39 cellular contexts compared by ENCODE assay signal in the genomic region with DNA sequence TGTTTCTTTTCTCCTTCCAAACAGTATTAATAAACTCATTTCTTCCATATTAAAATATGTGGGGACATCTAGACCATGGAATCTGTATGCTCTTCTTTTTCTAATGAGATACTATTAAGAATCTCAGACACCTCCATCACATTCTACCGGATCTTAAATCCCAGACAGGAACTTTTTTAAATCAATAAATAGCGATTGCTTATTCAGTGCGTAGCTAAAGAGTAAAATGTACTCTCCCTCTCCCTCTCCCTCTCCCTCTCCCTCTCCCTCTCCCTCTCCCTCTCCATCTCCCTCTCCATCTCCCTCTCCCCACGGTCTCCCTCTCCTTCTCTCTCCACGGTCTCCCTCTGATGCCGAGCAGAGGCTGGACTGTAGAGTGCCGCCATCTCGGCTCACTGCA.
"Had no signal": no experiment of that assay in that cellular context is flagged by ENCODE, and none has a peak within 500 bp of the region (broad histone marks: within the 10 kb centered on the region; RNA-seq: fewer than 3 reads in every experiment).

No MANE protein-coding gene starts in this region.

- H3K27ac ChIP-seq: adrenal gland, ascending aorta, body of pancreas, brain microvascular endothelial cell, breast epithelium, cardiac muscle cell had no signal

- H3K27me3 ChIP-seq: adrenal gland, ascending aorta, body of pancreas, brain microvascular endothelial cell, breast epithelium, cardiac muscle cell had no signal

- ATAC-seq: activated naive CD4-positive, alpha-beta T cell treated with anti-CD3 and anti-CD28 coated beads, Interleukin-2, amount 50 U/mL, for 72 hours; activated naive CD8-positive, alpha-beta T cell treated with anti-CD3 and anti-CD28 coated beads, Interleukin-2, amount 50 U/mL, for 24 hours; activated T-cell treated with anti-CD3 and anti-CD28 coated beads, Interleukin-2, amount 50 U/mL, for 4 hours; activated T-cell treated with anti-CD3 and anti-CD28 coated beads, Interleukin-2, amount 50 U/mL, for 72 hours; activated T-helper 17 cell treated with anti-CD3 and anti-CD28 coated beads, Interleukin-2, amount 50 U/mL, for 72 hours; body of pancreas had no signal

- H3K9me3 ChIP-seq: adrenal gland, ascending aorta, body of pancreas, breast epithelium had no signal

- H3K9me3 Mint-ChIP-seq: activated naive CD4-positive, alpha-beta T cell treated with anti-CD3 and anti-CD28 coated beads for 36 hours; activated naive CD4-positive, alpha-beta T cell treated with anti-CD3 and anti-CD28 coated beads, Interleukin-2, amount 10 ng/mL, durations not matched to agents 7 days and 5 days; activated naive CD4-positive, alpha-beta T cell treated with anti-CD3 and anti-CD28 coated beads, Interleukin-2, amount 50 U/mL, for 24 hours; activated naive CD4-positive, alpha-beta T cell treated with anti-CD3 and anti-CD28 coated beads, Interleukin-2, amount 50 U/mL, for 72 hours; activated naive CD8-positive, alpha-beta T cell treated with anti-CD3 and anti-CD28 coated beads for 36 hours; activated naive CD8-positive, alpha-beta T cell treated with anti-CD3 and anti-CD28 coated beads, Interleukin-2, amount 10 ng/mL, durations not matched to agents 7 days and 5 days; activated naive CD8-positive, alpha-beta T cell treated with anti-CD3 and anti-CD28 coated beads, Interleukin-2, amount 50 U/mL, for 24 hours; activated T-cell treated with anti-CD3 and anti-CD28 coated beads, Interleukin-2, amount 50 U/mL, for 24 hours; activated T-cell treated with anti-CD3 and anti-CD28 coated beads, Interleukin-2, amount 50 U/mL, for 4 hours; activated T-cell treated with anti-CD3 and anti-CD28 coated beads, Interleukin-2, amount 50 U/mL, for 72 hours; activated T-helper 1 cell treated with anti-CD3 and anti-CD28 coated beads, Interleukin-12 subunit alpha, Interleukin-12 subunit beta, Interleukin-2, Interleukin-4 antibody, amounts not matched to agents 30 ng/mL and 10 ng/mL and 1 ng/mL, durations not matched to agents 14 hours and 24 hours and 36 hours; activated T-helper 17 cell treated with anti-CD3 and anti-CD28 coated beads, Interleukin-2, amount 50 U/mL, for 72 hours; activated T-helper 2 cell treated with anti-CD3 and anti-CD28 coated beads, Interferon-gamma antibody, Interleukin-2, Interleukin-4, amounts not matched to agents 10 μg/mL and 5 μg/mL and 100 μg/mL, durations not matched to agents 14 hours and 24 hours and 36 hours; brain had no signal

- H3K27me3 Mint-ChIP-seq: activated naive CD4-positive, alpha-beta T cell treated with anti-CD3 and anti-CD28 coated beads, Interleukin-2, amount 10 ng/mL, durations not matched to agents 7 days and 5 days; activated naive CD4-positive, alpha-beta T cell treated with anti-CD3 and anti-CD28 coated beads, Interleukin-2, amount 50 U/mL, for 24 hours; activated naive CD8-positive, alpha-beta T cell treated with anti-CD3 and anti-CD28 coated beads for 36 hours; activated naive CD8-positive, alpha-beta T cell treated with anti-CD3 and anti-CD28 coated beads, Interleukin-2, amount 10 ng/mL, durations not matched to agents 7 days and 5 days; activated naive CD8-positive, alpha-beta T cell treated with anti-CD3 and anti-CD28 coated beads, Interleukin-2, amount 50 U/mL, for 24 hours; activated T-cell treated with anti-CD3 and anti-CD28 coated beads, Interleukin-2, amount 50 U/mL, for 24 hours had no signal

- H3K36me3 Mint-ChIP-seq: activated naive CD4-positive, alpha-beta T cell treated with anti-CD3 and anti-CD28 coated beads, Interleukin-2, amount 10 ng/mL, durations not matched to agents 7 days and 5 days; activated naive CD4-positive, alpha-beta T cell treated with anti-CD3 and anti-CD28 coated beads, Interleukin-2, amount 50 U/mL, for 24 hours; activated naive CD4-positive, alpha-beta T cell treated with anti-CD3 and anti-CD28 coated beads, Interleukin-2, amount 50 U/mL, for 72 hours; activated naive CD8-positive, alpha-beta T cell; activated naive CD8-positive, alpha-beta T cell treated with anti-CD3 and anti-CD28 coated beads for 36 hours; activated naive CD8-positive, alpha-beta T cell treated with anti-CD3 and anti-CD28 coated beads, Interleukin-2, amount 10 ng/mL, durations not matched to agents 7 days and 5 days; brain had no signal

- H3K4me1 ChIP-seq: adrenal gland, ascending aorta, body of pancreas, breast epithelium had no signal

- H3K36me3 ChIP-seq: adrenal gland, ascending aorta, brain microvascular endothelial cell, breast epithelium, cardiac muscle cell had no signal

- FAIRE-seq: astrocyte, bronchial epithelial cell had no signal

- H3K27ac Mint-ChIP-seq: activated naive CD4-positive, alpha-beta T cell treated with anti-CD3 and anti-CD28 coated beads for 36 hours; activated naive CD4-positive, alpha-beta T cell treated with anti-CD3 and anti-CD28 coated beads, Interleukin-2, amount 10 ng/mL, durations not matched to agents 7 days and 5 days; activated naive CD4-positive, alpha-beta T cell treated with anti-CD3 and anti-CD28 coated beads, Interleukin-2, amount 50 U/mL, for 24 hours; activated naive CD4-positive, alpha-beta T cell treated with anti-CD3 and anti-CD28 coated beads, Interleukin-2, amount 50 U/mL, for 72 hours; activated naive CD8-positive, alpha-beta T cell; activated naive CD8-positive, alpha-beta T cell treated with anti-CD3 and anti-CD28 coated beads for 36 hours; activated naive CD8-positive, alpha-beta T cell treated with anti-CD3 and anti-CD28 coated beads, Interleukin-2, amount 10 ng/mL, durations not matched to agents 7 days and 5 days; activated naive CD8-positive, alpha-beta T cell treated with anti-CD3 and anti-CD28 coated beads, Interleukin-2, amount 50 U/mL, for 24 hours; activated T-cell treated with anti-CD3 and anti-CD28 coated beads, Interleukin-2, amount 50 U/mL, for 24 hours; activated T-cell treated with anti-CD3 and anti-CD28 coated beads, Interleukin-2, amount 50 U/mL, for 72 hours; activated T-helper 1 cell treated with anti-CD3 and anti-CD28 coated beads, Interleukin-12 subunit alpha, Interleukin-12 subunit beta, Interleukin-2, Interleukin-4 antibody, amounts not matched to agents 30 ng/mL and 10 ng/mL and 1 ng/mL, durations not matched to agents 14 hours and 24 hours and 36 hours; activated T-helper 17 cell treated with anti-CD3 and anti-CD28 coated beads, Interleukin-2, amount 50 U/mL, for 72 hours; activated T-helper 2 cell treated with anti-CD3 and anti-CD28 coated beads, Interferon-gamma antibody, Interleukin-2, Interleukin-4, amounts not matched to agents 10 μg/mL and 5 μg/mL and 100 μg/mL, durations not matched to agents 14 hours and 24 hours and 36 hours; brain had no signal

- H3K4me3 ChIP-seq: adrenal gland, ascending aorta, body of pancreas, breast epithelium, cardiac muscle cell had no signal

- H3K4me1 Mint-ChIP-seq: activated naive CD4-positive, alpha-beta T cell treated with anti-CD3 and anti-CD28 coated beads, Interleukin-2, amount 10 ng/mL, durations not matched to agents 7 days and 5 days; activated naive CD4-positive, alpha-beta T cell treated with anti-CD3 and anti-CD28 coated beads, Interleukin-2, amount 50 U/mL, for 24 hours; activated naive CD8-positive, alpha-beta T cell treated with anti-CD3 and anti-CD28 coated beads for 36 hours; activated naive CD8-positive, alpha-beta T cell treated with anti-CD3 and anti-CD28 coated beads, Interleukin-2, amount 10 ng/mL, durations not matched to agents 7 days and 5 days; activated naive CD8-positive, alpha-beta T cell treated with anti-CD3 and anti-CD28 coated beads, Interleukin-2, amount 50 U/mL, for 24 hours; activated T-helper 17 cell treated with anti-CD3 and anti-CD28 coated beads, Interleukin-2, amount 50 U/mL, for 72 hours had no signal

- DNase-seq: activated effector memory CD4-positive, alpha-beta T cell treated with anti-CD3 and anti-CD28 coated beads, Interleukin-2, amount 50 U/mL, for 16 hours; activated effector memory CD4-positive, alpha-beta T cell treated with Interleukin-2 at 50 U/mL for 16 hours; activated gamma-delta T cell; activated gamma-delta T cell treated with Interleukin-2 at 50 U/mL for 16 hours; activated naive CD4-positive, alpha-beta T cell; activated naive CD4-positive, alpha-beta T cell treated with anti-CD3 and anti-CD28 coated beads for 36 hours; activated naive CD4-positive, alpha-beta T cell treated with anti-CD3 and anti-CD28 coated beads, Interleukin-2, amount 10 ng/mL, durations not matched to agents 7 days and 5 days; activated naive CD4-positive, alpha-beta T cell treated with anti-CD3 and anti-CD28 coated beads, Interleukin-2, amount 50 U/mL, for 16 hours; activated naive CD4-positive, alpha-beta T cell treated with Interleukin-2 at 50 U/mL for 16 hours; activated naive CD8-positive, alpha-beta T cell treated with anti-CD3 and anti-CD28 coated beads for 36 hours; activated naive CD8-positive, alpha-beta T cell treated with anti-CD3 and anti-CD28 coated beads, Interleukin-2, amount 10 ng/mL, durations not matched to agents 7 days and 5 days; activated naive CD8-positive, alpha-beta T cell treated with anti-CD3 and anti-CD28 coated beads, Interleukin-2, amount 50 U/mL, for 24 hours; activated T-cell treated with anti-CD3 and anti-CD28 coated beads for 4 hours; activated T-cell treated with anti-CD3 and anti-CD28 coated beads, Interleukin-2, amount 50 U/mL, for 1 hour; activated T-cell treated with anti-CD3 and anti-CD28 coated beads, Interleukin-2, amount 50 U/mL, for 24 hours; activated T-cell treated with anti-CD3 and anti-CD28 coated beads, Interleukin-2, amount 50 U/mL, for 4 hours; activated T-cell treated with anti-CD3 and anti-CD28 coated beads, Interleukin-2, amount 50 U/mL, for 48 hours; activated T-cell treated with anti-CD3 and anti-CD28 coated beads, Interleukin-2, amount 50 U/mL, for 72 hours; adrenal gland; amniotic stem cell; amygdala; anterior cingulate cortex; aorta; body of pancreas; brain microvascular endothelial cell; caudate nucleus; central memory CD4-positive, alpha-beta T cell had no signal

- H3K4me3 Mint-ChIP-seq: activated naive CD4-positive, alpha-beta T cell treated with anti-CD3 and anti-CD28 coated beads for 36 hours; activated naive CD4-positive, alpha-beta T cell treated with anti-CD3 and anti-CD28 coated beads, Interleukin-2, amount 10 ng/mL, durations not matched to agents 7 days and 5 days; activated naive CD4-positive, alpha-beta T cell treated with anti-CD3 and anti-CD28 coated beads, Interleukin-2, amount 50 U/mL, for 24 hours; activated naive CD8-positive, alpha-beta T cell; activated naive CD8-positive, alpha-beta T cell treated with anti-CD3 and anti-CD28 coated beads for 36 hours; activated naive CD8-positive, alpha-beta T cell treated with anti-CD3 and anti-CD28 coated beads, Interleukin-2, amount 10 ng/mL, durations not matched to agents 7 days and 5 days; activated naive CD8-positive, alpha-beta T cell treated with anti-CD3 and anti-CD28 coated beads, Interleukin-2, amount 50 U/mL, for 24 hours; activated T-cell treated with anti-CD3 and anti-CD28 coated beads, Interleukin-2, amount 50 U/mL, for 24 hours; activated T-cell treated with anti-CD3 and anti-CD28 coated beads, Interleukin-2, amount 50 U/mL, for 4 hours; activated T-cell treated with anti-CD3 and anti-CD28 coated beads, Interleukin-2, amount 50 U/mL, for 72 hours; activated T-helper 1 cell treated with anti-CD3 and anti-CD28 coated beads, Interleukin-12 subunit alpha, Interleukin-12 subunit beta, Interleukin-2, Interleukin-4 antibody, amounts not matched to agents 30 ng/mL and 10 ng/mL and 1 ng/mL, durations not matched to agents 14 hours and 24 hours and 36 hours; activated T-helper 17 cell treated with anti-CD3 and anti-CD28 coated beads, Interleukin-2, amount 50 U/mL, for 72 hours; brain had no signal
